ENCODE assay signal across 7 cellular contexts in genomic region chr11:82494988-82495432, GRCh38.
DNase-seq lines count a peak whose midpoint lies in the region; ATAC-seq and TF ChIP-seq lines count a peak whose summit lies in the region.

No MANE protein-coding gene starts in this region.

- H3K27me3 Mint-ChIP-seq in progenitor cell of endocrine pancreas, result no peaks in the 10 kb centered on the region

- no peak overlapping the region for H3K4me3 Mint-ChIP-seq in progenitor cell of endocrine pancreas (ENCODE audit: low read depth)

- H3K9me3 Mint-ChIP-seq in progenitor cell of endocrine pancreas (ENCODE audit: low read depth), result peaks cover 6% of the 10 kb centered on the region

- intact Hi-C loops in ascending aorta (cut with DNase I), result no loop called here

- H3K27ac Mint-ChIP-seq in progenitor cell of endocrine pancreas, result no peak overlapping the region

- DNase-seq in SW480 (ENCODE audit: low spot score) (peak; percentile 17), progenitor cell of endocrine pancreas (ENCODE audit: low spot score, unreplicated experiment) (no peak), GM19238 (ENCODE audit: insufficient read length, low spot score) (no peak), ascending aorta (ENCODE audit: low spot score in 2 of 2) (no peak)

- no peaks in the 10 kb centered on the region for H3K36me3 Mint-ChIP-seq in progenitor cell of endocrine pancreas (ENCODE audit: insufficient read depth)

- H3K4me3 ChIP-seq in ascending aorta, result no peak overlapping the region

- no peaks in the 10 kb centered on the region for H3K9me3 ChIP-seq in ascending aorta

- H3K27me3 ChIP-seq in ascending aorta, result no peaks in the 10 kb centered on the region

- no peaks in the 10 kb centered on the region for H3K4me1 Mint-ChIP-seq in progenitor cell of endocrine pancreas (ENCODE audit: low read depth)

- TF ChIP-seq CTCF in progenitor cell of endocrine pancreas (IDR thresholded peaks at IDR 0.05; ENCODE audit: unreplicated experiment) (peak; percentile 60), ascending aorta (IDR thresholded peaks at IDR 0.05) (no peak)

- no peaks in the 10 kb centered on the region for H3K4me1 ChIP-seq in ascending aorta

- no peaks in the 10 kb centered on the region for H3K36me3 ChIP-seq in ascending aorta

- ATAC-seq in GM21381 (IDR thresholded peaks at IDR 0.05; ENCODE audit: unreplicated experiment) (peak; percentile 74), HG03565 (IDR thresholded peaks at IDR 0.05; ENCODE audit: unreplicated experiment) (peak; percentile 77), GM18873 (IDR thresholded peaks at IDR 0.05; ENCODE audit: low FRiP score, unreplicated experiment) (no peak)

- H3K27ac ChIP-seq in ascending aorta, result no peak overlapping the region
